ENCODE assay signal across 13 cellular contexts in genomic region chr1:94757931-94758330, GRCh38.
A peak's percentile ranks its signal among the peaks of the same experiment; 100 is the strongest.
DNase-seq lines count a peak whose midpoint lies in the region; FAIRE-seq and TF ChIP-seq lines count a peak whose summit lies in the region.
"Had no signal": no experiment of that assay in that cellular context is flagged by ENCODE, and none has a peak within 500 bp of the region (broad histone marks: within the 10 kb centered on the region; RNA-seq: fewer than 3 reads in every experiment).

No MANE protein-coding gene starts in this region.

- no peak for TF ChIP-seq CTCF in bronchial epithelial cell (IDR thresholded peaks at IDR 0.05; ENCODE audit: insufficient read depth, low read length, severe bottlenecking)

- no peak overlapping the region for H3K4me3 ChIP-seq in bronchial epithelial cell (ENCODE audit: low read depth, low read length)
- no peak overlapping the region for H3K4me3 ChIP-seq in skeletal muscle tissue (ENCODE audit: low read length in 3 of 3)
- H3K4me3 ChIP-seq: HAP-1, skin epidermis had no signal

- H3K36me3 ChIP-seq in bronchial epithelial cell (ENCODE audit: control insufficient read depth, insufficient read depth, low read length) (no peaks in the 10 kb centered on the region), skeletal muscle tissue (ENCODE audit: control insufficient read depth in 3 of 3, insufficient read depth in 3 of 3, low read length in 3 of 3) (no peaks in the 10 kb centered on the region)
- H3K36me3 ChIP-seq: HAP-1 had no signal

- H3K27me3 ChIP-seq in bronchial epithelial cell (ENCODE audit: control insufficient read depth, insufficient read depth, low read length) (no peaks in the 10 kb centered on the region), skeletal muscle tissue (ENCODE audit: control insufficient read depth in 3 of 3, insufficient read depth in 3 of 3, low read length in 3 of 3) (no peaks in the 10 kb centered on the region)

- no peaks in the 10 kb centered on the region for H3K9me3 ChIP-seq in skeletal muscle tissue (ENCODE audit: control insufficient read depth in 3 of 3, low read length in 3 of 3)
- H3K9me3 ChIP-seq: HAP-1 had no signal

- FAIRE-seq in bronchial epithelial cell (lab: Jason Lieb, UNC) = peak; percentile 7

- peaks cover 8 to 11% (median 9%) of the 10 kb centered on the region in 3 donors for H3K4me1 ChIP-seq in skeletal muscle tissue (ENCODE audit: control insufficient read depth in 3 of 3, insufficient read depth in 3 of 3, low read length in 3 of 3)
- H3K4me1 ChIP-seq: HAP-1 had no signal

- H3K27ac ChIP-seq in skeletal muscle tissue (ENCODE audit: low read depth, low read length) = peak overlapping the region; percentile 9

- DNase-seq in NCI-H526 (lab: John Stamatoyannopoulos, UW) (peak; percentile 74 to 76), bronchial epithelial cell (ENCODE audit: low read depth) (no peak), iPS-NIHi7 (ENCODE audit: extremely low spot score) (peak; percentile 31), NCI-H1436 (lab: John Stamatoyannopoulos, UW) (no peak), DMS79 treated with DMSO at 0.1 percent for 48 hours (lab: John Stamatoyannopoulos, UW) (no peak), middle frontal gyrus (ENCODE audit: extremely low spot score, low spot score) (no peak), AG08395 (ENCODE audit: low spot score) (no peak)
- DNase-seq: CD8-positive, alpha-beta memory T cell; NCI-H2171 treated with DMSO at 0.1 percent for 48 hours; SHP77 had no signal

- no peak overlapping the region for H3K9ac ChIP-seq in skeletal muscle tissue (ENCODE audit: low read depth in 1 of 3, low read length in 3 of 3)

Comparison
In these comparisons a context has a peak if more than half of its experiments do, and no peak if none do; other contexts are left out.
1. DNase-seq: peak in NCI-H526 (2 of 2) and iPS-NIHi7 (single experiment); none in bronchial epithelial cell (single experiment), NCI-H1436 (single experiment), DMS79 treated with DMSO at 0.1 percent for 48 hours (single experiment), middle frontal gyrus (single experiment) and AG08395 (single experiment).